7 cellular contexts compared by ENCODE assay signal in the genomic region with DNA sequence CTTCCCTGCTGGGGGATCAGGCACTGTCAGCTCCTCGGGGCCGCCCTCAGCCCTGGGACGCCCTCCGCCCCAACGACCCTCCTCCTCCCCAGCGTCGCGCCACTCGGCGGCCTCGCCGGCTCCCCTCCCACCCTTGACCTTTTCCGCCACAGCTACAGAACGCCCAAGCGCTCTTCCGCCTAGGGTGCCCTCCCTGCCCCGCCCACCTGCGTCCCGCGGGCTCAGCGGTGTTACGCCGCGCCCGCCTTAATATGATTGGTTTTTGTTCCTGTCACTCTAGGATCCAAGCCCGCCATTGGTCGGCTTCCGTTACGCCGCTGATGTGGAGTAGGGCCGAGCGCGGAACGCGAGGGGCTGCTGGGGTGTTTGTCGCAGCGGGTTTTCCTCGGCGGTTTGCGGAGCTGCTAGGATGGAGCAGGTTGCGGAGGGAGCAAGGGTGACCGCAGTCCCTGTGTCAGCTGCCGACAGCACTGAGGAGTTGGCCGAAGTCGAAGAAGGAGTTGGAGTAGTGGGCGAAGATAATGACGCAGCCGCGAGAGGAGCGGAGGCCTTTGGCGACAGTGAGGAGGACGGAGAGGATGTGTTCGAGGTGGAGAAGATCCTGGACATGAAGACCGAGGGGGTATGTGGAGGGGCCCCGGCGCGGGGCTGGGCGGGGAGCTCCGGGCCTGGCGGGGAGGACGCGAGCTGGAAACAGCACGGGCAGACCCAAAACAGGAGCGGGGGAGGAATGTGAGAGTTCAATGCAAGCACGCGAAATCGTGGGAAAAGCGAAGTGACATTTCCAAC. TPM values are rescaled to one million over a fixed set of nuclear protein-coding genes. Genes with fewer than 3 reads are reported as not detected.
DNase-seq lines count a peak whose midpoint lies in the region; ATAC-seq and TF ChIP-seq lines count a peak whose summit lies in the region.

A gene with protein sequence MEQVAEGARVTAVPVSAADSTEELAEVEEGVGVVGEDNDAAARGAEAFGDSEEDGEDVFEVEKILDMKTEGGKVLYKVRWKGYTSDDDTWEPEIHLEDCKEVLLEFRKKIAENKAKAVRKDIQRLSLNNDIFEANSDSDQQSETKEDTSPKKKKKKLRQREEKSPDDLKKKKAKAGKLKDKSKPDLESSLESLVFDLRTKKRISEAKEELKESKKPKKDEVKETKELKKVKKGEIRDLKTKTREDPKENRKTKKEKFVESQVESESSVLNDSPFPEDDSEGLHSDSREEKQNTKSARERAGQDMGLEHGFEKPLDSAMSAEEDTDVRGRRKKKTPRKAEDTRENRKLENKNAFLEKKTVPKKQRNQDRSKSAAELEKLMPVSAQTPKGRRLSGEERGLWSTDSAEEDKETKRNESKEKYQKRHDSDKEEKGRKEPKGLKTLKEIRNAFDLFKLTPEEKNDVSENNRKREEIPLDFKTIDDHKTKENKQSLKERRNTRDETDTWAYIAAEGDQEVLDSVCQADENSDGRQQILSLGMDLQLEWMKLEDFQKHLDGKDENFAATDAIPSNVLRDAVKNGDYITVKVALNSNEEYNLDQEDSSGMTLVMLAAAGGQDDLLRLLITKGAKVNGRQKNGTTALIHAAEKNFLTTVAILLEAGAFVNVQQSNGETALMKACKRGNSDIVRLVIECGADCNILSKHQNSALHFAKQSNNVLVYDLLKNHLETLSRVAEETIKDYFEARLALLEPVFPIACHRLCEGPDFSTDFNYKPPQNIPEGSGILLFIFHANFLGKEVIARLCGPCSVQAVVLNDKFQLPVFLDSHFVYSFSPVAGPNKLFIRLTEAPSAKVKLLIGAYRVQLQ (plus strand): TSS at position 320 of the 789 bp plus-strand sequence. CDS start 90 bp downstream, at position 410.

- DNase-seq in NCI-H2029 (lab: John Stamatoyannopoulos, UW) (peak; percentile 76), T-helper 22 cell (ENCODE audit: low read depth) (peak; percentile 89), astrocyte of the cerebellum (ENCODE audit: low read depth) (peak; percentile 87), hepatocyte (ENCODE audit: low spot score) (peak; percentile 97), retina (peak; percentile 97)

- no peaks in the 10 kb centered on the region for H3K36me3 ChIP-seq in hepatocyte (replicated peaks; ENCODE audit: insufficient read depth, low read depth)

- no peak for TF ChIP-seq CTCF in astrocyte of the cerebellum (IDR thresholded peaks at IDR 0.05; ENCODE audit: low read depth, low read length, missing control alignments)
- TF ChIP-seq CTCF in hepatocyte (IDR thresholded peaks at IDR 0.05; ENCODE audit: poor library complexity), result no peak

- peaks cover 17% of the 10 kb centered on the region for H3K4me1 ChIP-seq in hepatocyte (ENCODE audit: insufficient read depth)

- in situ Hi-C loops in astrocyte of the cerebellum (cut with HindIII; ENCODE audit: low sequenced_read_pairs), result no loop called here

- 1% methylated on average over 49 of the region's 68 CpGs for WGBS in hepatocyte (ENCODE audit: low lambda C conversion rate, missing lambda C conversion rate)

- H3K27ac ChIP-seq in hepatocyte, result peak within 1 kb of the TSS; percentile 93

- ATAC-seq in GM18505 (IDR thresholded peaks at IDR 0.05; ENCODE audit: unreplicated experiment), result peak; percentile 99
- ATAC-seq in HG02973 (IDR thresholded peaks at IDR 0.05; ENCODE audit: unreplicated experiment), result peak; percentile 97

- H3K4me2 ChIP-seq in hepatocyte, result peak within 1 kb of the TSS; percentile 86

- H3K9me2 ChIP-seq in hepatocyte (replicated peaks; ENCODE audit: insufficient read depth), result no peaks in the 10 kb centered on the region

- TF ChIP-seq POLR2A in GM18505 (IDR thresholded peaks at IDR 0.05; ENCODE audit: borderline replicate concordance, extremely low read depth, insufficient read depth, insufficient read length), result peak; percentile 63

- peaks cover 44% of the 10 kb centered on the region for H3K79me2 ChIP-seq in hepatocyte

- no peaks in the 10 kb centered on the region for H3K27me3 ChIP-seq in hepatocyte

- peaks cover 17% of the 10 kb centered on the region for H4K20me1 ChIP-seq in hepatocyte (ENCODE audit: insufficient read depth, poor library complexity, severe bottlenecking)

- peak within 1 kb of the TSS; percentile 87 for H3K4me3 ChIP-seq in astrocyte of the cerebellum (ENCODE audit: low read depth, low read length)
- H3K4me3 ChIP-seq in hepatocyte, result peak within 1 kb of the TSS; percentile 50

- no peaks in the 10 kb centered on the region for H3K9me3 ChIP-seq in hepatocyte (ENCODE audit: low read depth)

- peak within 1 kb of the TSS; percentile 88 for H2AFZ ChIP-seq in hepatocyte

RNA-seq across cellular contexts. Expression of the gene that starts here (rescaled TPM):
- total RNA-seq in hepatocyte, result 17.5 and 21.6 TPM in 2 replicates
- 12.8 and 14.5 TPM in 2 replicates for polyA plus RNA-seq in hepatocyte

Comparison
In these comparisons a context has a peak if more than half of its experiments do, and no peak if none do; other contexts are left out.
1. Peak in every context shown above with its lines: DNase-seq, ATAC-seq, H3K4me3 ChIP-seq and H3K27ac ChIP-seq.